ENCODE assay signal across 8 cellular contexts in genomic region chr21:45363921-45364463, GRCh38. TPM values are rescaled to one million over a fixed set of nuclear protein-coding genes. Genes with fewer than 3 reads are reported as not detected.
DNase-seq lines count a peak whose midpoint lies in the region; ATAC-seq, FAIRE-seq and TF ChIP-seq lines count a peak whose summit lies in the region.

No MANE protein-coding gene starts in this region.

- WGBS in pancreas, 2 donors, result 28 to 31% methylated on average over 18 of the region's 18 CpGs

- H3K4me3 ChIP-seq in MM.1S (ENCODE audit: low read length) (peak overlapping the region; percentile 21; the same call in 1 of the 2 replicates), pancreas (no peak overlapping the region), vagina (peak overlapping the region; percentile 6 to 9)

- H3K9me3 ChIP-seq in MM.1S (replicated peaks; ENCODE audit: insufficient read depth, low read length), result no peaks in the 10 kb centered on the region
- no peaks in the 10 kb centered on the region for H3K9me3 ChIP-seq in pancreas
- no peaks in the 10 kb centered on the region for H3K9me3 ChIP-seq in vagina

- ATAC-seq in pancreas (peak; percentile 65 to 80 (median 78)), HG02970 (IDR thresholded peaks at IDR 0.05; ENCODE audit: low FRiP score, unreplicated experiment) (no peak)

- FAIRE-seq in frontal cortex (lab: Jason Lieb, UNC), result no peak
- FAIRE-seq in pancreas (lab: Jason Lieb, UNC), result peak; percentile 32

- no peak for TF ChIP-seq POLR2A in vagina (IDR thresholded peaks at IDR 0.05)

- H3K4me2 ChIP-seq in MM.1S (ENCODE audit: low read depth, low read length), result peak overlapping the region; percentile 32

- no peak for TF ChIP-seq CTCF in C4-2B (conservative IDR thresholded peaks at IDR 0.05)
- no peak for TF ChIP-seq CTCF in MM.1S (IDR thresholded peaks at IDR 0.05; ENCODE audit: low read length)
- TF ChIP-seq CTCF in pancreas (IDR thresholded peaks at IDR 0.05), result no peak
- TF ChIP-seq CTCF in vagina (IDR thresholded peaks at IDR 0.05), result no peak

- no peaks in the 10 kb centered on the region for H3K9me2 ChIP-seq in MM.1S (replicated peaks; ENCODE audit: insufficient read depth, low read length)

- no peaks in the 10 kb centered on the region for H3K4me1 Mint-ChIP-seq in activated naive CD4-positive, alpha-beta T cell treated with anti-CD3 and anti-CD28 coated beads, Interleukin-2, amount 10 ng/mL, durations not matched to agents 7 days and 5 days

- H3K27me3 Mint-ChIP-seq in activated naive CD4-positive, alpha-beta T cell treated with anti-CD3 and anti-CD28 coated beads, Interleukin-2, amount 10 ng/mL, durations not matched to agents 7 days and 5 days, result peaks cover 16% of the 10 kb centered on the region

- DNase-seq in MM.1S (no peak), frontal cortex (ENCODE audit: low spot score in 2 of 2) (peak; percentile 77 to 88), pancreas (peak in 5 of 6 donors; percentile 51 to 66 (median 59)), vagina (ENCODE audit: extremely low spot score in 2 of 2) (peak in 1 of 2 donors; percentile 97), NCI-H774 (lab: John Stamatoyannopoulos, UW) (no peak)
- peak; percentile 28 for DNase-seq in activated naive CD4-positive, alpha-beta T cell treated with anti-CD3 and anti-CD28 coated beads, Interleukin-2, amount 10 ng/mL, durations not matched to agents 7 days and 5 days

- H3K27ac ChIP-seq in C4-2B (peak overlapping the region; percentile 76), MM.1S (ENCODE audit: low read length) (no peak overlapping the region), pancreas (peak overlapping the region; percentile 85 to 90 (median 88)), vagina (peak overlapping the region; percentile 98)

- peak overlapping the region; percentile 26; the same call in 1 of the 2 replicates for H2AFZ ChIP-seq in MM.1S (ENCODE audit: low read length)

- H3K9ac ChIP-seq in MM.1S (ENCODE audit: low read length), result no peak overlapping the region

- H3K36me3 Mint-ChIP-seq in activated naive CD4-positive, alpha-beta T cell treated with anti-CD3 and anti-CD28 coated beads, Interleukin-2, amount 10 ng/mL, durations not matched to agents 7 days and 5 days, result no peaks in the 10 kb centered on the region

- intact Hi-C loops in pancreas (cut with DNase I) (no loop called here), vagina (cut with DNase I) (no loop called here)

- no peaks in the 10 kb centered on the region for H3K79me2 ChIP-seq in MM.1S (ENCODE audit: low read length)

- H3K27ac Mint-ChIP-seq in activated naive CD4-positive, alpha-beta T cell treated with anti-CD3 and anti-CD28 coated beads, Interleukin-2, amount 10 ng/mL, durations not matched to agents 7 days and 5 days, result no peak overlapping the region

- H3K4me1 ChIP-seq in MM.1S (ENCODE audit: low read length), result no peaks in the 10 kb centered on the region
- peaks cover 0 to 3% (median 0%) of the 10 kb centered on the region in 3 donors for H3K4me1 ChIP-seq in pancreas
- H3K4me1 ChIP-seq in vagina, result peaks cover 51% of the 10 kb centered on the region

- CTCF ChIA-PET in activated naive CD4-positive, alpha-beta T cell treated with anti-CD3 and anti-CD28 coated beads, Interleukin-2, amount 10 ng/mL, durations not matched to agents 7 days and 5 days (lab: Charles Lee), result no interaction called here

- no peaks in the 10 kb centered on the region for H3F3A ChIP-seq in MM.1S (ENCODE audit: insufficient read depth, low read length)

- no peaks in the 10 kb centered on the region for H3K9me3 Mint-ChIP-seq in activated naive CD4-positive, alpha-beta T cell treated with anti-CD3 and anti-CD28 coated beads, Interleukin-2, amount 10 ng/mL, durations not matched to agents 7 days and 5 days

- H4K20me1 ChIP-seq in MM.1S (ENCODE audit: insufficient read depth, low read length), result no peaks in the 10 kb centered on the region

- H3K4me3 Mint-ChIP-seq in activated naive CD4-positive, alpha-beta T cell treated with anti-CD3 and anti-CD28 coated beads, Interleukin-2, amount 10 ng/mL, durations not matched to agents 7 days and 5 days, result no peak overlapping the region

- no peaks in the 10 kb centered on the region for H3K36me3 ChIP-seq in MM.1S (replicated peaks; ENCODE audit: insufficient read depth, low read length)
- H3K36me3 ChIP-seq in pancreas, result no peaks in the 10 kb centered on the region
- no peaks in the 10 kb centered on the region for H3K36me3 ChIP-seq in vagina

- H3K27me3 ChIP-seq in MM.1S (replicated peaks; ENCODE audit: insufficient read depth, low read length) (peaks cover 100% of the 10 kb centered on the region), pancreas (no peaks in the 10 kb centered on the region), vagina (no peaks in the 10 kb centered on the region)

RNA-seq across cellular contexts. Expression of gene COL18A1, which starts 41.0 kb away (rescaled TPM):
- total RNA-seq in frontal cortex (11.4 TPM), pancreas (10 to 100 TPM; 38.7 to 93.0 (median 62.4) TPM), vagina (86.7 TPM)
- 100 to 1,000 TPM; 285 to 301 TPM for polyA plus RNA-seq in pancreas

Comparison
In these comparisons a context has a peak if more than half of its experiments do, and no peak if none do; other contexts are left out.
1. DNase-seq: peak in activated naive CD4-positive, alpha-beta T cell treated with anti-CD3 and anti-CD28 coated beads, Interleukin-2, amount 10 ng/mL, durations not matched to agents 7 days and 5 days (single experiment), frontal cortex (2 of 2) and pancreas (5 of 6); none in MM.1S (single experiment) and NCI-H774 (single experiment).
2. H3K4me3 ChIP-seq: peak in MM.1S (single experiment) and vagina (2 of 2); none in pancreas (0 of 4).